Comparison of ENCODE assay signal across 9 cellular contexts in genomic region chr21:42997053-42997452, GRCh38. TPM values are rescaled to one million over a fixed set of nuclear protein-coding genes. Genes with fewer than 3 reads are reported as not detected.
A peak's percentile ranks its signal among the peaks of the same experiment; 100 is the strongest.
DNase-seq lines count a peak whose midpoint lies in the region; ATAC-seq and TF ChIP-seq lines count a peak whose summit lies in the region.
"Had no signal": no experiment of that assay in that cellular context is flagged by ENCODE, and none has a peak within 500 bp of the region (broad histone marks: within the 10 kb centered on the region; RNA-seq: fewer than 3 reads in every experiment).

No MANE protein-coding gene starts in this region.

- no peak overlapping the region for H3K9ac ChIP-seq in adipocyte (ENCODE audit: low read length)

- no peaks in the 10 kb centered on the region for H4K20me1 ChIP-seq in GM23338 (replicated peaks; ENCODE audit: insufficient read depth)

- H3K4me1 ChIP-seq in GM23338 (ENCODE audit: insufficient read depth) (peaks cover 11% of the 10 kb centered on the region), adipocyte (ENCODE audit: control insufficient read depth, insufficient read depth, low read length) (peaks cover 20% of the 10 kb centered on the region), left ventricle myocardium inferior (peaks cover 16% of the 10 kb centered on the region)

- H3K36me3 ChIP-seq in GM23338 (ENCODE audit: insufficient read depth) (peaks cover 20% of the 10 kb centered on the region), adipocyte (ENCODE audit: control insufficient read depth, insufficient read depth, low read length, severe bottlenecking) (no peaks in the 10 kb centered on the region), left ventricle myocardium inferior (no peaks in the 10 kb centered on the region)

- TF ChIP-seq CTCF in GM23338 (conservative IDR thresholded peaks at IDR 0.05; ENCODE audit: low read depth in 2 of 2) (no peak), left ventricle myocardium inferior (IDR thresholded peaks at IDR 0.05; ENCODE audit: borderline replicate concordance) (no peak)

- peaks cover 10% of the 10 kb centered on the region for H3K27me3 Mint-ChIP-seq in GM23338 (ENCODE audit: insufficient read depth, low read depth, poor library complexity)
- H3K27me3 Mint-ChIP-seq: naive B cell had no signal

- H3K36me3 Mint-ChIP-seq in GM23338 (ENCODE audit: low read depth): peaks cover 61% of the 10 kb centered on the region

- peaks cover 12% of the 10 kb centered on the region for H3K4me1 Mint-ChIP-seq in GM23338

- H3K4me2 ChIP-seq in GM23338: no peak overlapping the region

- H3K9me3 ChIP-seq in adipocyte (ENCODE audit: control insufficient read depth, low read length) (no peaks in the 10 kb centered on the region), left ventricle myocardium inferior (replicated peaks) (peaks cover 10% of the 10 kb centered on the region)

- DNase-seq in GM23338 (ENCODE audit: low spot score) (no peak), adipocyte (ENCODE audit: low read depth) (peak; percentile 91), left ventricle myocardium inferior (peak; percentile 60), smooth muscle cell of the brain vasculature (ENCODE audit: low read depth, low spot score) (peak; percentile 82), AML-193 (lab: John Stamatoyannopoulos, UW) (no peak)
- no peak for DNase-seq in stimulated activated naive CD4-positive, alpha-beta T cell treated with Interleukin-2 at 50 U/mL for 16 hours (lab: John Stamatoyannopoulos, UW)
- DNase-seq: KBM-7, naive B cell had no signal

- H3K79me2 ChIP-seq in GM23338 (replicated peaks; ENCODE audit: insufficient read depth): peaks cover 4% of the 10 kb centered on the region; the same call in 1 of the 2 replicates

- peaks cover 46% of the 10 kb centered on the region for H3K9me3 Mint-ChIP-seq in GM23338

- peaks cover 11% of the 10 kb centered on the region for H3F3A ChIP-seq in GM23338 (replicated peaks; ENCODE audit: low read depth)

- no peak overlapping the region for H2AFZ ChIP-seq in GM23338

- no peak for ATAC-seq in GM23338
- ATAC-seq in GM19395 (IDR thresholded peaks at IDR 0.05; ENCODE audit: unreplicated experiment): no peak

- H3K9me2 ChIP-seq in GM23338 (ENCODE audit: insufficient read depth): no peaks in the 10 kb centered on the region

- peak overlapping the region; percentile 30; the same call in 1 of the 2 replicates for H3K27ac ChIP-seq in GM23338 (ENCODE audit: low read depth)
- H3K27ac ChIP-seq in left ventricle myocardium inferior (replicated peaks): peak overlapping the region; percentile 36

- H3K4me3 Mint-ChIP-seq in GM23338: no peak overlapping the region; the same call in 2 of the 3 replicates

- H3K4me3 ChIP-seq in GM23338 (no peak overlapping the region), adipocyte (ENCODE audit: low read length) (peak overlapping the region; percentile 2), left ventricle myocardium inferior (no peak overlapping the region)

- no peak overlapping the region for H3K27ac Mint-ChIP-seq in GM23338

- intact Hi-C loops in left ventricle myocardium inferior (cut with micrococcal nuclease): no loop called here

- H3K27me3 ChIP-seq in GM23338 (ENCODE audit: insufficient read depth) (no peaks in the 10 kb centered on the region), adipocyte (replicated peaks; ENCODE audit: control insufficient read depth, insufficient read depth, low read length) (no peaks in the 10 kb centered on the region), left ventricle myocardium inferior (ENCODE audit: low read depth) (no peaks in the 10 kb centered on the region)

TF ChIP-seq in GM23338, 12 proteins besides CTCF, POLR2A, EP300 and RAD21:
- TF ChIP-seq EZH2 (IDR thresholded peaks at IDR 0.05; ENCODE audit: low read depth, unreplicated experiment) (no peak), JUNB (IDR thresholded peaks at IDR 0.05; ENCODE audit: unreplicated experiment) (no peak), REST (IDR thresholded peaks at IDR 0.05; ENCODE audit: unreplicated experiment) (no peak), POLR2AphosphoS5 (IDR thresholded peaks at IDR 0.05; ENCODE audit: low read depth) (no peak)
TF ChIP-seq in GM23338: peak in this region for 0.

RNA-seq across cellular contexts. Expression of gene PKNOX1, which starts 22.7 kb away (rescaled TPM):
- 21.9 and 29.9 TPM in 2 replicates for total RNA-seq in GM23338 (2014; rRNA removed; shearing (Covaris generic))
- polyA plus RNA-seq in GM23338 (2016; fragmentation: Nextera tagmentation; extraction: Ambion mirVana): 76.7 and 79.9 TPM in 2 replicates
- total RNA-seq in left ventricle myocardium inferior: 9.7 TPM

Comparison
In these comparisons a context has a peak if more than half of its experiments do, and no peak if none do; other contexts are left out.
1. DNase-seq: peak in adipocyte (single experiment), left ventricle myocardium inferior (single experiment) and smooth muscle cell of the brain vasculature (single experiment); none in GM23338 (single experiment), AML-193 (0 of 2) and stimulated activated naive CD4-positive, alpha-beta T cell treated with Interleukin-2 at 50 U/mL for 16 hours (single experiment).